In the genomic region with DNA sequence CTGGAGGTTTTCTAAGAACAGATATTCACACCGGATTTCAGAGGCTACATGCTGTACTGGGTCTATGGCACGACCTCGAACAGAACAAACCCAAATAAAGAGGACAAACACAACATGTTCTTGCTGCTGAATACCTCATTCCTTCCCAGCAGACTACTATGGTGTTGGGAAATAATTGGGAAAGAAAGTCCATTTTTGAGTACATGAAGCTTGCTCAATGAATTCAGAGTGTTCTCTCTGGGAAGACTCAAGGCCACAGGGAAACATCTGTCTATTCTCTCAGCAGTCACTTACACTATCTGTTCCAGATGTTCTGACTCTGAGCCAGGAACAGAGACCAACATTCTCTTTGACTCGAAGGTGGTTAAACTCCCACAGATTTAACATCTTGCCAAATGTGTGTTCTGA, we compare ENCODE assay signal across 14 cellular contexts. TPM values are rescaled to one million over a fixed set of nuclear protein-coding genes. Genes with fewer than 3 reads are reported as not detected.
DNase-seq lines count a peak whose midpoint lies in the region; ATAC-seq, FAIRE-seq and TF ChIP-seq lines count a peak whose summit lies in the region.
"Had no signal": no experiment of that assay in that cellular context is flagged by ENCODE, and none has a peak within 500 bp of the region (broad histone marks: within the 10 kb centered on the region; RNA-seq: fewer than 3 reads in every experiment).

No MANE protein-coding gene starts in this region.

- no peak overlapping the region for H3K9ac ChIP-seq in neural progenitor cell

- no peak overlapping the region for H2AFZ ChIP-seq in neural progenitor cell (replicated peaks)

- H3K27ac ChIP-seq in sigmoid colon (peak overlapping the region; percentile 62 to 79 (median 69)), neural progenitor cell (no peak overlapping the region)
- H3K27ac ChIP-seq: C4-2B had no signal

- H3K27ac Mint-ChIP-seq in Caco-2 (ENCODE audit: unreplicated experiment) (peak overlapping the region; percentile 4), neural progenitor cell (no peak overlapping the region), CD14-positive monocyte (no peak overlapping the region)
- no peak overlapping the region for H3K27ac Mint-ChIP-seq in activated CD4-positive, alpha-beta memory T cell treated with anti-CD3 and anti-CD28 coated beads for 36 hours

- BruUV-seq in Caco-2 (replicated peaks; lab: Mats Ljungman, UMichigan), result no TSS peak

- FAIRE-seq in urothelium cell line (lab: Jason Lieb, UNC), result no peak
- FAIRE-seq: GM12891 had no signal

- intact Hi-C loops in Caco-2 (cut with micrococcal nuclease; ENCODE audit: unreplicated experiment), result no loop called here
- intact Hi-C loops in left ventricle myocardium superior (cut with micrococcal nuclease), result no loop called here
- intact Hi-C loops in sigmoid colon (cut with DNase I), result loop anchor here (5.0 kb wide), 1 partner anchor 80 kb away; a partner anchor contains a TSS
- intact Hi-C loops in CD14-positive monocyte (cut with micrococcal nuclease), result no loop called here
- intact Hi-C loops in activated CD4-positive, alpha-beta memory T cell treated with anti-CD3 and anti-CD28 coated beads for 36 hours (cut with micrococcal nuclease), result no loop called here

- CTCF ChIA-PET in Caco-2 (lab: Charles Lee), result no interaction called here
- CTCF ChIA-PET in activated CD4-positive, alpha-beta memory T cell treated with anti-CD3 and anti-CD28 coated beads for 36 hours (lab: Charles Lee), result interaction anchor here (0.6 kb wide), 1 partner anchor 18 kb away, joined by 3 read pairs; no protein-coding TSS in a partner anchor

- H3K4me3 Mint-ChIP-seq in Caco-2 (ENCODE audit: unreplicated experiment), result no peak overlapping the region
- H3K4me3 Mint-ChIP-seq in neural progenitor cell, result no peak overlapping the region
- H3K4me3 Mint-ChIP-seq in CD14-positive monocyte, result no peak overlapping the region
- H3K4me3 Mint-ChIP-seq in activated CD4-positive, alpha-beta memory T cell treated with anti-CD3 and anti-CD28 coated beads for 36 hours, result no peak overlapping the region

- ATAC-seq in left ventricle myocardium superior, result peak; percentile 89

- H3K9me3 ChIP-seq in Caco-2 (no peaks in the 10 kb centered on the region), sigmoid colon (no peaks in the 10 kb centered on the region), neural progenitor cell (ENCODE audit: low read depth) (no peaks in the 10 kb centered on the region)

- no peaks in the 10 kb centered on the region for H3K79me2 ChIP-seq in neural progenitor cell (ENCODE audit: low read depth)

- H3K36me3 ChIP-seq in Caco-2 (ENCODE audit: control insufficient read depth, insufficient read depth, low read length) (peaks cover 2% of the 10 kb centered on the region), sigmoid colon (peaks cover 13 to 85% (median 27%) of the 10 kb centered on the region in 4 donors), neural progenitor cell (no peaks in the 10 kb centered on the region)

- no peaks in the 10 kb centered on the region for H4K20me1 ChIP-seq in neural progenitor cell (ENCODE audit: low read depth)

- WGBS in sigmoid colon, 2 donors, result 64% methylated on average over 4 of the region's 4 CpGs

- H3K27me3 Mint-ChIP-seq in Caco-2 (ENCODE audit: insufficient read depth, unreplicated experiment) (no peaks in the 10 kb centered on the region), neural progenitor cell (ENCODE audit: insufficient read depth, low read depth) (no peaks in the 10 kb centered on the region), CD14-positive monocyte (ENCODE audit: low read depth in 3 of 3) (peaks cover 0 to 5% (median 2%) of the 10 kb centered on the region in 3 donors)
- H3K27me3 Mint-ChIP-seq in activated CD4-positive, alpha-beta memory T cell treated with anti-CD3 and anti-CD28 coated beads for 36 hours, result peaks cover 9% of the 10 kb centered on the region

- in situ Hi-C loops in astrocyte of the spinal cord (cut with HindIII; ENCODE audit: low sequenced_read_pairs), result no loop called here

- H3K9me3 Mint-ChIP-seq in Caco-2 (ENCODE audit: unreplicated experiment) (no peaks in the 10 kb centered on the region), neural progenitor cell (no peaks in the 10 kb centered on the region), CD14-positive monocyte (peaks cover 0 to 6% (median 0%) of the 10 kb centered on the region in 7 donors)
- H3K9me3 Mint-ChIP-seq in activated CD4-positive, alpha-beta memory T cell treated with anti-CD3 and anti-CD28 coated beads for 36 hours, result no peaks in the 10 kb centered on the region

- no peaks in the 10 kb centered on the region for H3K4me1 Mint-ChIP-seq in Caco-2 (ENCODE audit: low read depth, unreplicated experiment)
- peaks cover 9% of the 10 kb centered on the region for H3K4me1 Mint-ChIP-seq in neural progenitor cell
- peaks cover 5% of the 10 kb centered on the region for H3K4me1 Mint-ChIP-seq in CD14-positive monocyte
- H3K4me1 Mint-ChIP-seq in activated CD4-positive, alpha-beta memory T cell treated with anti-CD3 and anti-CD28 coated beads for 36 hours (ENCODE audit: low read depth), result no peaks in the 10 kb centered on the region

- no peak overlapping the region for H3K4me3 ChIP-seq in Caco-2 (ENCODE audit: low read depth, low read length)
- H3K4me3 ChIP-seq in astrocyte of the spinal cord (ENCODE audit: low read depth, low read length), result no peak overlapping the region
- no peak overlapping the region for H3K4me3 ChIP-seq in sigmoid colon
- H3K4me3 ChIP-seq in neural progenitor cell, result no peak overlapping the region

- H3K36me3 Mint-ChIP-seq in Caco-2 (ENCODE audit: insufficient read depth, unreplicated experiment) (peaks cover 74% of the 10 kb centered on the region), neural progenitor cell (peaks cover 4% of the 10 kb centered on the region), CD14-positive monocyte (no peaks in the 10 kb centered on the region)
- H3K36me3 Mint-ChIP-seq in activated CD4-positive, alpha-beta memory T cell treated with anti-CD3 and anti-CD28 coated beads for 36 hours, result no peaks in the 10 kb centered on the region

- TF ChIP-seq CTCF in Caco-2 (IDR thresholded peaks at IDR 0.05; ENCODE audit: insufficient read depth in 1 of 2, low read depth in 1 of 2, low read length in 1 of 2, severe bottlenecking in 1 of 2, unreplicated experiment in 1 of 2) (no peak), astrocyte of the spinal cord (IDR thresholded peaks at IDR 0.05; ENCODE audit: low read depth, low read length) (no peak), sigmoid colon (IDR thresholded peaks at IDR 0.05) (no peak), neural progenitor cell (IDR thresholded peaks at IDR 0.05) (no peak), CD14-positive monocyte (IDR thresholded peaks at IDR 0.05) (no peak)

- POLR2A ChIA-PET in Caco-2 (lab: Charles Lee), result no interaction called here
- POLR2A ChIA-PET in activated CD4-positive, alpha-beta memory T cell treated with anti-CD3 and anti-CD28 coated beads for 36 hours (lab: Charles Lee), result no interaction called here

- no peak for DNase-seq in Caco-2
- DNase-seq in astrocyte of the spinal cord (ENCODE audit: low read depth, low spot score), result peak; percentile 71
- DNase-seq in left ventricle myocardium superior, result no peak
- no peak for DNase-seq in sigmoid colon
- no peak for DNase-seq in neural progenitor cell (ENCODE audit: low spot score)
- no peak for DNase-seq in CD14-positive monocyte (ENCODE audit: low spot score)
- no peak for DNase-seq in activated CD4-positive, alpha-beta memory T cell treated with anti-CD3 and anti-CD28 coated beads for 36 hours
- DNase-seq in urothelium cell line (ENCODE audit: low spot score), result no peak
- DNase-seq: central memory CD4-positive, alpha-beta T cell; NCI-H1105 treated with DMSO at 0.1 percent for 48 hours; SIG-M5; stimulated activated CD4-positive, alpha-beta T cell treated with anti-CD3 and anti-CD28 coated beads, Interleukin-1b, Interleukin-23, amount 100 ng/mL, for 48 hours had no signal

- no peak for TF ChIP-seq POLR2A in sigmoid colon (IDR thresholded peaks at IDR 0.05)

- peak; percentile 73 to 97 (median 91) for TF ChIP-seq EP300 in sigmoid colon (IDR thresholded peaks at IDR 0.05)

- H3K4me1 ChIP-seq in Caco-2 (peaks cover 50% of the 10 kb centered on the region), sigmoid colon (peaks cover 0 to 38% (median 27%) of the 10 kb centered on the region in 4 donors), neural progenitor cell (peaks cover 2% of the 10 kb centered on the region)

- no peaks in the 10 kb centered on the region for H3K27me3 ChIP-seq in Caco-2 (replicated peaks; ENCODE audit: control insufficient read depth, insufficient read depth, low read length)
- no peaks in the 10 kb centered on the region for H3K27me3 ChIP-seq in sigmoid colon
- H3K27me3 ChIP-seq in neural progenitor cell, result no peaks in the 10 kb centered on the region

- H3K4me2 ChIP-seq in neural progenitor cell, result no peak overlapping the region

- no peaks in the 10 kb centered on the region for H3F3A ChIP-seq in neural progenitor cell (ENCODE audit: low read depth)

RNA-seq across cellular contexts. Expression of a gene that starts 30.9 kb away (rescaled TPM):
- total RNA-seq in Caco-2 (2022) (418 and 431 TPM in 2 replicates), left ventricle myocardium superior (56.1 TPM), sigmoid colon (100 to 1,000 TPM; 161 to 246 (median 185) TPM), neural progenitor cell (ENCODE audit: low replicate concordance) (87.7 and 100 TPM in 2 replicates)
- polyA plus RNA-seq in sigmoid colon (100 to 1,000 TPM in 1 of 3 donors, 10 to 100 TPM in 2; 16.9 to 103 (median 22.8) TPM), CD14-positive monocyte (under 1 TPM in 1 of 2 donors, not detected in 1; 0.42 TPM)
- not detected for total RNA-seq in activated CD4-positive, alpha-beta memory T cell treated with anti-CD3 and anti-CD28 coated beads for 36 hours

Comparison
In these comparisons a context has a peak if more than half of its experiments do, and no peak if none do; other contexts are left out.
1. RNA of a gene that starts 30.9 kb away (total RNA-seq): 418 to 431 TPM in Caco-2, 161 to 246 TPM in sigmoid colon, 87.7 to 100 TPM in neural progenitor cell and 56.1 TPM in left ventricle myocardium superior (single experiment); not detected in activated CD4-positive, alpha-beta memory T cell treated with anti-CD3 and anti-CD28 coated beads for 36 hours; every median in the first group is over 10 times any median in the second.